Comparison of ENCODE assay signal across 9 cellular contexts in genomic region chr1:225462714-225463574, GRCh38. TPM values are rescaled to one million over a fixed set of nuclear protein-coding genes. Genes with fewer than 3 reads are reported as not detected.
DNase-seq lines count a peak whose midpoint lies in the region; ATAC-seq and TF ChIP-seq lines count a peak whose summit lies in the region.
"Had no signal": no experiment of that assay in that cellular context is flagged by ENCODE, and none has a peak within 500 bp of the region (broad histone marks: within the 10 kb centered on the region; RNA-seq: fewer than 3 reads in every experiment).

No MANE protein-coding gene starts in this region.

- H3K4me1 ChIP-seq in IMR-90 (ENCODE audit: control insufficient read depth, insufficient read depth, low read length) (peaks cover 14% of the 10 kb centered on the region), PC-3 (ENCODE audit: insufficient read depth, low read length) (peaks cover 79% of the 10 kb centered on the region), GM23248 (ENCODE audit: insufficient read depth) (peaks cover 20% of the 10 kb centered on the region)

- H4K5ac ChIP-seq in IMR-90 (ENCODE audit: low read depth, low read length) = no peak overlapping the region

- no peak overlapping the region for H3K27ac ChIP-seq in IMR-90 (ENCODE audit: insufficient read depth, low read length)
- peak overlapping the region; percentile 89 for H3K27ac ChIP-seq in PC-3 (ENCODE audit: low read length)
- H3K27ac ChIP-seq in GM23248 = no peak overlapping the region

- H2BK5ac ChIP-seq in IMR-90 (ENCODE audit: low read depth, low read length, poor library complexity, severe bottlenecking) = no peak overlapping the region

- intact Hi-C loops in IMR-90 (cut with micrococcal nuclease) = no loop called here
- intact Hi-C loops in PC-3 (cut with micrococcal nuclease) = no loop called here

- no peak overlapping the region for H3K56ac ChIP-seq in IMR-90 (ENCODE audit: extremely low read depth, insufficient read depth, low read length)

- no peak overlapping the region for H3K9ac ChIP-seq in IMR-90 (ENCODE audit: low read depth, low read length)
- peak overlapping the region; percentile 66 for H3K9ac ChIP-seq in PC-3 (ENCODE audit: low read length)
- H3K9ac ChIP-seq in GM23248 = no peak overlapping the region

- no peak overlapping the region for H3K14ac ChIP-seq in IMR-90 (replicated peaks; ENCODE audit: low read depth, low read length)

- no peak overlapping the region for H3K23ac ChIP-seq in IMR-90 (ENCODE audit: low read depth, low read length)

- BruUV-seq in IMR-90 (replicated peaks; lab: Mats Ljungman, UMichigan) = no TSS peak
- BruUV-seq in PC-3 (replicated peaks; lab: Mats Ljungman, UMichigan) = no TSS peak

- H3K4me3 ChIP-seq in IMR-90 (ENCODE audit: insufficient read depth, low read depth, low read length) (no peak overlapping the region), PC-3 (ENCODE audit: low read length) (peak overlapping the region; percentile 11; the same call in 1 of the 2 replicates), GM23248 (no peak overlapping the region)

- H4K8ac ChIP-seq in IMR-90 (ENCODE audit: low read depth in 2 of 2, low read length in 2 of 2) = no peak overlapping the region

- no peak overlapping the region for H3K4ac ChIP-seq in IMR-90 (ENCODE audit: low read depth, low read length)

- peak overlapping the region; percentile 54 for H2AFZ ChIP-seq in IMR-90 (replicated peaks; ENCODE audit: low read length, poor library complexity)
- peak overlapping the region; percentile 27; the same call in 1 of the 2 replicates for H2AFZ ChIP-seq in PC-3 (ENCODE audit: low read length)
- no peak overlapping the region for H2AFZ ChIP-seq in GM23248

- no peak overlapping the region for H2BK20ac ChIP-seq in IMR-90 (ENCODE audit: low read depth, low read length)

- no peak for TF ChIP-seq POLR2A in IMR-90 (IDR thresholded peaks at IDR 0.05; ENCODE audit: low read depth, low read length)

- H3K27me3 ChIP-seq in IMR-90 (ENCODE audit: control insufficient read depth, insufficient read depth, low read length) (0 out of 2 replicates have a peak, but pooled peaks cover 1% of the 10 kb centered on the region), PC-3 (ENCODE audit: low read length) (no peaks in the 10 kb centered on the region), GM23248 (replicated peaks; ENCODE audit: insufficient read depth) (no peaks in the 10 kb centered on the region)

- no peaks in the 10 kb centered on the region for H3F3A ChIP-seq in PC-3 (ENCODE audit: low read length, unreplicated experiment)
- H3F3A ChIP-seq in GM23248 (ENCODE audit: insufficient read depth) = no peaks in the 10 kb centered on the region

- H3K79me1 ChIP-seq in IMR-90 (ENCODE audit: low read depth in 1 of 2, low read length in 2 of 2) = no peaks in the 10 kb centered on the region

- H3K79me2 ChIP-seq in PC-3 (ENCODE audit: low read length) (no peaks in the 10 kb centered on the region), GM23248 (ENCODE audit: insufficient read depth) (no peaks in the 10 kb centered on the region)

- DNase-seq in COLO668 (lab: John Stamatoyannopoulos, UW; ENCODE audit: unreplicated experiment) = peak; percentile 57
- no peak for DNase-seq in IMR-90
- DNase-seq in PC-3 = peak; percentile 72
- DNase-seq in mesenteric fat pad (ENCODE audit: low spot score) = peak; percentile 18
- no peak for DNase-seq in GM23248
- no peak for DNase-seq in pons (ENCODE audit: low spot score)
- DNase-seq in stimulated activated CD4-positive, alpha-beta T cell treated with anti-CD3 and anti-CD28 coated beads, Interleukin-2, amount 100 ng/mL, for 24 hours = no peak

- no peak overlapping the region for H2AK5ac ChIP-seq in IMR-90 (ENCODE audit: low read depth, low read length)

- no peaks in the 10 kb centered on the region; the same call in 1 of the 2 replicates for H4K20me1 ChIP-seq in IMR-90 (ENCODE audit: insufficient read depth, low read length)
- no peaks in the 10 kb centered on the region for H4K20me1 ChIP-seq in PC-3 (ENCODE audit: low read length)
- no peaks in the 10 kb centered on the region for H4K20me1 ChIP-seq in GM23248 (ENCODE audit: insufficient read depth)

- ATAC-seq in IMR-90 (ENCODE audit: low read depth) = no peak
- ATAC-seq in PC-3 = peak; percentile 48
- no peak for ATAC-seq in HG03460 (IDR thresholded peaks at IDR 0.05; ENCODE audit: unreplicated experiment)
- ATAC-seq: activated CD4-positive, CD25-positive, alpha-beta regulatory T cell treated with anti-CD3 and anti-CD28 coated beads, Interleukin-2, amount 50 U/mL, for 24 hours had no signal

- peaks cover 12% of the 10 kb centered on the region for H3K9me1 ChIP-seq in IMR-90 (ENCODE audit: insufficient read depth, low read length)

- no peak for TF ChIP-seq CTCF in IMR-90 (conservative IDR thresholded peaks at IDR 0.05; ENCODE audit: low read depth, low read length)
- no peak for TF ChIP-seq CTCF in PC-3 (conservative IDR thresholded peaks at IDR 0.05; ENCODE audit: low read depth, low read length)

- H2AK9ac ChIP-seq in IMR-90 (replicated peaks; ENCODE audit: low read depth, low read length, poor library complexity) = peak overlapping the region; percentile 37

- POLR2A ChIA-PET in IMR-90 (lab: Charles Lee; ENCODE audit: unreplicated experiment) (no interaction called here), PC-3 (lab: Charles Lee; ENCODE audit: unreplicated experiment) (interaction anchor here (0.6 to 0.7 kb wide), 2 partner anchors 10 to 14 kb away, joined by 3 to 4 read pairs; no protein-coding TSS in a partner anchor)

- dilution Hi-C loops in IMR-90 (cut with HindIII; ENCODE audit: low sequenced_read_pairs, unreplicated experiment) = loop anchor here (25.0 kb wide), 1 partner anchor 524 kb away; the partner anchor contains the start of gene SDE2

- CTCF ChIA-PET in IMR-90 (lab: Yijun Ruan, JAX) = no interaction called here
- CTCF ChIA-PET in PC-3 (lab: Charles Lee) = no interaction called here

- no peak overlapping the region for H2BK120ac ChIP-seq in IMR-90 (ENCODE audit: low read depth, low read length)

- H3K4me2 ChIP-seq in IMR-90 (ENCODE audit: low read depth, low read length) = no peak overlapping the region
- peak overlapping the region; percentile 75 for H3K4me2 ChIP-seq in PC-3 (ENCODE audit: low read length)
- H3K4me2 ChIP-seq in GM23248 (ENCODE audit: unreplicated experiment) = no peak overlapping the region

- no peak overlapping the region for H2BK15ac ChIP-seq in IMR-90 (ENCODE audit: low read depth, low read length)

- H3K9me3 ChIP-seq in IMR-90 (ENCODE audit: control insufficient read depth, insufficient read depth, low read length) = no peaks in the 10 kb centered on the region
- H3K9me3 ChIP-seq in PC-3 (ENCODE audit: low read length) = no peaks in the 10 kb centered on the region
- no peaks in the 10 kb centered on the region for H3K9me3 ChIP-seq in GM23248 (ENCODE audit: low read depth)

- TF ChIP-seq RAD21 in IMR-90 (IDR thresholded peaks at IDR 0.05; ENCODE audit: low read length) = no peak

- no peaks in the 10 kb centered on the region for H3K36me3 ChIP-seq in IMR-90 (ENCODE audit: control insufficient read depth, insufficient read depth, low read length)
- no peaks in the 10 kb centered on the region for H3K36me3 ChIP-seq in PC-3 (ENCODE audit: low read depth, low read length)
- no peaks in the 10 kb centered on the region for H3K36me3 ChIP-seq in GM23248 (ENCODE audit: low read depth)

- no peak overlapping the region for H4K91ac ChIP-seq in IMR-90 (ENCODE audit: insufficient read depth, low read depth, low read length)

- WGBS in IMR-90 (ENCODE audit: extremely low coverage in 2 of 2, insufficient read length in 1 of 2), 2 experiments = 50% methylated on average over 7 of the region's 15 CpGs; no CpG with 5 or more reads in 1 of the 2 experiments
- 51 to 53% methylated on average over 15 of the region's 15 CpGs for WGBS in GM23248 (ENCODE audit: low coverage in 1 of 2, low lambda C conversion rate in 2 of 2, missing lambda C conversion rate in 2 of 2), 2 experiments

- H3K9me2 ChIP-seq in PC-3 (replicated peaks; ENCODE audit: low read length) (no peaks in the 10 kb centered on the region), GM23248 (ENCODE audit: insufficient read depth) (no peaks in the 10 kb centered on the region)

- in situ Hi-C loops in IMR-90 (cut with MboI; ENCODE audit: low sequenced_read_pairs) (no loop called here), GM23248 (cut with MboI) (no loop called here)

- H3K18ac ChIP-seq in IMR-90 (ENCODE audit: low read depth, low read length) = no peak overlapping the region

TF ChIP-seq in IMR-90, 13 proteins besides CTCF, POLR2A, EP300 and RAD21:
- no peak for TF ChIP-seq SMC3 (IDR thresholded peaks at IDR 0.05; ENCODE audit: low read depth, low read length)
- TF ChIP-seq CEBPB (IDR thresholded peaks at IDR 0.05; ENCODE audit: low read depth, low read length) = no peak
- no peak for TF ChIP-seq RFX5 (IDR thresholded peaks at IDR 0.05; ENCODE audit: low read depth, low read length)
- no peak for TF ChIP-seq ELK1 (IDR thresholded peaks at IDR 0.05; ENCODE audit: borderline replicate concordance, low read depth, low read length)
- TF ChIP-seq USF2 (IDR thresholded peaks at IDR 0.05; ENCODE audit: low read depth, low read length) = no peak
- no peak for TF ChIP-seq FOS (IDR thresholded peaks at IDR 0.05; ENCODE audit: low read depth, low read length)

RNA-seq across cellular contexts. Expression of gene LBR, which starts 35.1 kb away (rescaled TPM):
- total RNA-seq in IMR-90 (2012; rRNA removed) = 21.3 and 37.5 TPM in 2 replicates
- polyA plus RNA-seq in IMR-90 (2012; rRNA removed) = 18.2 and 24.9 TPM in 2 replicates
- 5.2 and 5.4 TPM in 2 replicates for polyA plus RNA-seq in IMR-90 (2012; cell fraction: cytosol; rRNA removed)
- polyA plus RNA-seq in IMR-90 (2012; cell fraction: nucleus; rRNA removed; ENCODE audit: low replicate concordance) = 9.9 and 32.7 TPM in 2 replicates
- total RNA-seq in PC-3 (2014; rRNA removed) = 35.1 and 42.0 TPM in 2 replicates
- 55.3 TPM for total RNA-seq in mesenteric fat pad
- total RNA-seq in GM23248 (2014; rRNA removed; shearing (Covaris generic)) = 12.3 and 13.5 TPM in 2 replicates
- 16.8 and 19.0 TPM in 2 replicates for polyA plus RNA-seq in GM23248 (2016; fragmentation: Nextera tagmentation; extraction: Ambion mirVana)

Comparison
In these comparisons a context has a peak if more than half of its experiments do, and no peak if none do; other contexts are left out.
1. DNase-seq: peak in COLO668 (single experiment), PC-3 (single experiment) and mesenteric fat pad (single experiment); none in IMR-90 (single experiment), GM23248 (single experiment), pons (single experiment) and stimulated activated CD4-positive, alpha-beta T cell treated with anti-CD3 and anti-CD28 coated beads, Interleukin-2, amount 100 ng/mL, for 24 hours (0 of 2).